Comparison of ENCODE assay signal across 6 cellular contexts in genomic region chr3:54591157-54591556, GRCh38.
"Had no signal": no experiment of that assay in that cellular context is flagged by ENCODE, and none has a peak within 500 bp of the region (broad histone marks: within the 10 kb centered on the region; RNA-seq: fewer than 3 reads in every experiment).

No MANE protein-coding gene starts in this region.

- H3K27me3 Mint-ChIP-seq: IgD-negative memory B cell had no signal

- DNase-seq: IMR-90, KBM-7 had no signal

- ATAC-seq: HepG2, K562 had no signal

- H3K36me3 Mint-ChIP-seq: IgD-negative memory B cell had no signal

- H3K27ac Mint-ChIP-seq: IgD-negative memory B cell had no signal

- H3K4me1 Mint-ChIP-seq: IgD-negative memory B cell had no signal

- H3K27ac ChIP-seq: HL-60 had no signal

- H3K4me3 ChIP-seq: K562 had no signal

- H3K4me3 Mint-ChIP-seq: IgD-negative memory B cell had no signal
